8 cellular contexts compared by ENCODE assay signal in genomic region chr3:9248232-9249191, GRCh38. TPM values are rescaled to one million over a fixed set of nuclear protein-coding genes. Genes with fewer than 3 reads are reported as not detected.
DNase-seq lines count a peak whose midpoint lies in the region; ATAC-seq, FAIRE-seq and TF ChIP-seq lines count a peak whose summit lies in the region.

No MANE protein-coding gene starts in this region.

- no peak overlapping the region for H2BK12ac ChIP-seq in neuronal stem cell (ENCODE audit: low read length)

- no peaks in the 10 kb centered on the region for H3K79me2 ChIP-seq in OCI-LY3 (ENCODE audit: low read length)

- peak overlapping the region; percentile 87 for H3K4me2 ChIP-seq in OCI-LY3 (ENCODE audit: low read length)
- H3K4me2 ChIP-seq in neuronal stem cell (ENCODE audit: insufficient read depth, low read length, poor library complexity, severe bottlenecking): peak overlapping the region; percentile 93

- H3K4me3 ChIP-seq in OCI-LY3 (ENCODE audit: low read length): peak overlapping the region; percentile 87
- H3K4me3 ChIP-seq in endocrine pancreas (ENCODE audit: control insufficient read depth, insufficient read depth, low read length): peak overlapping the region; percentile 88
- peak overlapping the region; percentile 78 to 90 for H3K4me3 ChIP-seq in neuronal stem cell (ENCODE audit: low read length in 2 of 2)

- H3K4ac ChIP-seq in neuronal stem cell (ENCODE audit: low read length): no peak overlapping the region

- H3K27ac Mint-ChIP-seq in T-helper 1 cell treated with Interleukin-12 subunit alpha and Interleukin-12 subunit beta and Interleukin-4 antibody, amounts not matched to agents 30 μg/mL and 1 μg/mL, for 36 hours: no peak overlapping the region

- H3K4me3 Mint-ChIP-seq in T-helper 1 cell treated with Interleukin-12 subunit alpha and Interleukin-12 subunit beta and Interleukin-4 antibody, amounts not matched to agents 30 μg/mL and 1 μg/mL, for 36 hours: peak overlapping the region; percentile 77

- DNase-seq in T-helper 1 cell (no peak), neuronal stem cell (ENCODE audit: low spot score) (no peak), RCC 7860 (ENCODE audit: low spot score) (no peak)

- no peak overlapping the region for H4K8ac ChIP-seq in neuronal stem cell (ENCODE audit: low read depth, low read length)

- H2AFZ ChIP-seq in OCI-LY3 (ENCODE audit: low read depth, low read length) (peak overlapping the region; percentile 89), neuronal stem cell (ENCODE audit: low read length) (peak overlapping the region; percentile 12)

- peak overlapping the region; percentile 1 for H3K18ac ChIP-seq in neuronal stem cell (ENCODE audit: low read length)

- H3K9me3 ChIP-seq in OCI-LY3 (ENCODE audit: insufficient read depth, low read length) (no peaks in the 10 kb centered on the region), endocrine pancreas (ENCODE audit: control insufficient read depth, low read length) (no peaks in the 10 kb centered on the region), neuronal stem cell (replicated peaks in 1 of 2; ENCODE audit: control insufficient read depth in 2 of 2, insufficient read depth in 1 of 2, low read depth in 1 of 2, low read length in 2 of 2) (peaks cover 0 to 3% of the 10 kb centered on the region in 2 donors)

- no peaks in the 10 kb centered on the region for H3K9me3 Mint-ChIP-seq in T-helper 1 cell treated with Interleukin-12 subunit alpha and Interleukin-12 subunit beta and Interleukin-4 antibody, amounts not matched to agents 30 μg/mL and 1 μg/mL, for 36 hours

- H3K27ac ChIP-seq in OCI-LY3 (ENCODE audit: low read length) (no peak overlapping the region), neuronal stem cell (replicated peaks; ENCODE audit: low read length) (peak overlapping the region; percentile 85)

- peak overlapping the region; percentile 60 for H3K9ac ChIP-seq in OCI-LY3 (ENCODE audit: low read length)
- H3K9ac ChIP-seq in endocrine pancreas (ENCODE audit: control insufficient read depth, insufficient read depth, low read length): peak overlapping the region; percentile 47
- H3K9ac ChIP-seq in neuronal stem cell (ENCODE audit: low read depth, low read length, poor library complexity): no peak overlapping the region

- WGBS in neuronal stem cell (ENCODE audit: extremely low coverage in 2 of 2, insufficient read length in 2 of 2, insufficient replicate concordance in 1 of 2), 2 donors: no CpG with 5 or more reads among the region's 19 CpGs

- H3K27me3 ChIP-seq in OCI-LY3 (ENCODE audit: low read depth, low read length): 0 out of 2 replicates have a peak, but pooled peaks cover 4% of the 10 kb centered on the region
- no peaks in the 10 kb centered on the region for H3K27me3 ChIP-seq in endocrine pancreas (ENCODE audit: control insufficient read depth, insufficient read depth, low read length)
- H3K27me3 ChIP-seq in neuronal stem cell (ENCODE audit: control insufficient read depth in 3 of 3, insufficient read depth in 3 of 3, low read depth in 1 of 3, low read length in 3 of 3): no peaks in the 10 kb centered on the region

- H3K4me1 Mint-ChIP-seq in T-helper 1 cell treated with Interleukin-12 subunit alpha and Interleukin-12 subunit beta and Interleukin-4 antibody, amounts not matched to agents 30 μg/mL and 1 μg/mL, for 36 hours (ENCODE audit: low read depth): peaks cover 19% of the 10 kb centered on the region

- no peaks in the 10 kb centered on the region for H3K79me1 ChIP-seq in neuronal stem cell (ENCODE audit: low read depth, low read length)

- H2AK5ac ChIP-seq in neuronal stem cell (ENCODE audit: low read depth, low read length): no peak overlapping the region

- H3K23ac ChIP-seq in neuronal stem cell (ENCODE audit: low read depth, low read length, poor library complexity): no peak overlapping the region

- peak overlapping the region; percentile 26 for H3K14ac ChIP-seq in neuronal stem cell (ENCODE audit: low read length)

- no peak overlapping the region for H2BK5ac ChIP-seq in neuronal stem cell (ENCODE audit: low read length)

- peaks cover 30% of the 10 kb centered on the region for H3K27me3 Mint-ChIP-seq in T-helper 1 cell treated with Interleukin-12 subunit alpha and Interleukin-12 subunit beta and Interleukin-4 antibody, amounts not matched to agents 30 μg/mL and 1 μg/mL, for 36 hours (ENCODE audit: low read depth)

- no peaks in the 10 kb centered on the region for H3K36me3 Mint-ChIP-seq in T-helper 1 cell treated with Interleukin-12 subunit alpha and Interleukin-12 subunit beta and Interleukin-4 antibody, amounts not matched to agents 30 μg/mL and 1 μg/mL, for 36 hours (ENCODE audit: low read depth)

- H3K4me1 ChIP-seq in OCI-LY3 (ENCODE audit: low read length) (peaks cover 13% of the 10 kb centered on the region), endocrine pancreas (ENCODE audit: control insufficient read depth, insufficient read depth, low read length) (no peaks in the 10 kb centered on the region), neuronal stem cell (ENCODE audit: control insufficient read depth in 2 of 2, insufficient read depth in 1 of 2, low read depth in 1 of 2, low read length in 2 of 2) (peaks cover 14 to 16% of the 10 kb centered on the region in 2 donors)

- H2BK15ac ChIP-seq in neuronal stem cell (ENCODE audit: low read length): no peak overlapping the region

- H4K20me1 ChIP-seq in OCI-LY3 (ENCODE audit: insufficient read depth, low read length): no peaks in the 10 kb centered on the region

- H2BK120ac ChIP-seq in neuronal stem cell (ENCODE audit: low read depth, low read length): no peak overlapping the region

- ATAC-seq in HG03045 (IDR thresholded peaks at IDR 0.05; ENCODE audit: unreplicated experiment): no peak
- ATAC-seq in HG03378 (IDR thresholded peaks at IDR 0.05; ENCODE audit: unreplicated experiment): no peak

- no peak for TF ChIP-seq CTCF in OCI-LY3 (IDR thresholded peaks at IDR 0.05; ENCODE audit: low read depth, low read length)

- no peak for FAIRE-seq in RCC 7860 (lab: Jason Lieb, UNC)

- H3K36me3 ChIP-seq in OCI-LY3 (replicated peaks; ENCODE audit: low read depth, low read length) (no peaks in the 10 kb centered on the region), endocrine pancreas (ENCODE audit: control insufficient read depth, insufficient read depth, low read length) (no peaks in the 10 kb centered on the region), neuronal stem cell (replicated peaks in 1 of 2; ENCODE audit: control insufficient read depth in 2 of 2, insufficient read depth in 2 of 2, low read length in 2 of 2) (peaks cover 0 to 26% of the 10 kb centered on the region in 2 donors)

- H4K91ac ChIP-seq in neuronal stem cell (ENCODE audit: low read depth, low read length, poor library complexity): no peak overlapping the region

RNA-seq across cellular contexts. Expression of gene SRGAP3, which starts 0.9 kb away (rescaled TPM):
- polyA plus RNA-seq in neuronal stem cell (2013, experiment 1 of 2): 11.8 TPM
- 11.9 TPM for polyA plus RNA-seq in neuronal stem cell (2013, experiment 2 of 2)
